Comparison of ENCODE assay signal across 10 cellular contexts in the genomic region with DNA sequence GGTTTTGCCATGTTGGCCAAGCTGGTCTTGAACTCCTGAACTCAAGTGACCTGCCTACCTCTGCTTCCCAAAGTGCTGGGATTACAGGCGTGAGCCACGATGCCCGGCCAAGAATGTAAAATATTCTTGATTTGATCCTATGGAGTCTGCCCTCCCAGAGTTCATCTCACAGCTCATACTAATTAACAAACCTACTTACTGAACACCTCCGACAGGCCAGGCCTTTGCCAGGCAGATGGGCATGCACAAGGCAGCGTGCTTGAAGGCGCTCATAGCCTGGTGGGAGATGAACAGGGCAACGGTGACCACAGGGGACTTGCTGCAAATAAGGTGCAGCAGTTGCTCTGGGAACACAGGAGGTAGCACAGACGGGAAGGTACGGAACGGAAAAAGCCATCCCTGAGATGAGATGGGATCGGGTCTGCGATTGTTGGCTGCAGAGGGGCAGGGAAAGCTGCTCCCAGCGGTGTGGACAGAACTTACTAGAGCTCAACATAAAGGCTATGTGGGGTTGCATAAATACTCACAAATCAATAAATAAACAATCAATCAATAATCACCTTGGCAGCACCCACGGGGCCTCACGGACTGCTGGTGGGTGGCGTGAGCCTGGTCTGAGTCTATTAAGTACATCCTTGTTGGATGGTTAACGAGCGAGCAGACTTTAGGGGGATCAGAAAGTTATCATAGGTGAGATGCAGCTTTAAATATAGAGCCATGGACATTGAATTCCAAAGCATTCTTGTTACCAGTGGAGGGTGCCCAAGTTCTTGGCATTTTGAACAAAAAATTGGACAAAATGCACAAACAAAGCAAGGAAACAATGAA. TPM values are rescaled to one million over a fixed set of nuclear protein-coding genes. Genes with fewer than 3 reads are reported as not detected.
DNase-seq lines count a peak whose midpoint lies in the region; FAIRE-seq and TF ChIP-seq lines count a peak whose summit lies in the region.
"Had no signal": no experiment of that assay in that cellular context is flagged by ENCODE, and none has a peak within 500 bp of the region (broad histone marks: within the 10 kb centered on the region; RNA-seq: fewer than 3 reads in every experiment).

No MANE protein-coding gene starts in this region.

- H2BK5ac ChIP-seq in H9 (ENCODE audit: insufficient read length, low read length): no peak overlapping the region

- H2BK20ac ChIP-seq in H9 (ENCODE audit: low read depth, low read length, poor library complexity, severe bottlenecking): no peak overlapping the region

- H3K14ac ChIP-seq in H9 (ENCODE audit: insufficient read depth, low read length): peak overlapping the region; percentile 53; the same call in 1 of the 2 replicates

- no peak overlapping the region for H3K18ac ChIP-seq in H9 (ENCODE audit: insufficient read length, low read depth, low read length)

- no peak overlapping the region for H4K8ac ChIP-seq in H9 (replicated peaks; ENCODE audit: insufficient read length, low read depth, low read length)

- H3K4me1 Mint-ChIP-seq in H9 (peaks cover 19 to 20% of the 10 kb centered on the region in 2 experiments), astrocyte (ENCODE audit: low read depth, unreplicated experiment) (no peaks in the 10 kb centered on the region)

- no peak overlapping the region for H2BK15ac ChIP-seq in H9 (ENCODE audit: low read depth, low read length)

- FAIRE-seq in astrocyte (lab: Jason Lieb, UNC) (no peak), keratinocyte (lab: Jason Lieb, UNC) (no peak)

- no peak overlapping the region for H3K23ac ChIP-seq in H9 (ENCODE audit: insufficient read length, low read depth, low read length)

- H3K27me3 ChIP-seq in H9 (ENCODE audit: insufficient read depth, low read length) (no peaks in the 10 kb centered on the region), astrocyte (ENCODE audit: insufficient read depth, low read length) (no peaks in the 10 kb centered on the region), keratinocyte (ENCODE audit: control insufficient read depth, extremely low read depth, insufficient read depth, low read length) (no peaks in the 10 kb centered on the region), stomach smooth muscle (ENCODE audit: control insufficient read depth in 1 of 2, insufficient read depth in 2 of 2, low read length in 2 of 2) (no peaks in the 10 kb centered on the region)

- H3K9ac ChIP-seq in H9 (ENCODE audit: extremely low read depth, insufficient read length, low read length) (no peak overlapping the region), astrocyte (ENCODE audit: low read length) (peak overlapping the region; percentile 75), keratinocyte (ENCODE audit: control insufficient read depth, extremely low read depth, insufficient read depth, low read length) (no peak overlapping the region), stomach smooth muscle (ENCODE audit: low read length in 2 of 2) (peak overlapping the region; percentile 55 to 65)

- H3K4me3 ChIP-seq in astrocyte (ENCODE audit: insufficient read depth, low read depth, low read length) (peak overlapping the region; percentile 73), keratinocyte (ENCODE audit: control insufficient read depth in 2 of 3, extremely low read depth in 1 of 3, insufficient read depth in 2 of 3, low read depth in 1 of 3, low read length in 3 of 3) (no peak overlapping the region), stomach smooth muscle (ENCODE audit: low read length in 2 of 2) (peak overlapping the region; percentile 74 to 81)

- no peak overlapping the region for H3K4me2 ChIP-seq in H9 (ENCODE audit: insufficient read depth, insufficient read length, low read length)
- H3K4me2 ChIP-seq in astrocyte (ENCODE audit: low read length): peak overlapping the region; percentile 86
- H3K4me2 ChIP-seq in keratinocyte (ENCODE audit: control insufficient read depth, extremely low read depth, insufficient read depth, low read depth, low read length): no peak overlapping the region

- H3K27ac ChIP-seq in H9 (ENCODE audit: insufficient read length, low read depth, low read length) (peak overlapping the region; percentile 12), astrocyte (ENCODE audit: low read depth, low read length) (peak overlapping the region; percentile 43), keratinocyte (ENCODE audit: control insufficient read depth, insufficient read depth, low read length) (no peak overlapping the region), stomach smooth muscle (ENCODE audit: low read length) (peak overlapping the region; percentile 0)

- no peaks in the 10 kb centered on the region for H3K36me3 ChIP-seq in astrocyte (ENCODE audit: insufficient read depth, low read length)
- no peaks in the 10 kb centered on the region for H3K36me3 ChIP-seq in keratinocyte (ENCODE audit: control insufficient read depth in 2 of 2, extremely low read depth in 1 of 2, insufficient read depth in 2 of 2, low read length in 2 of 2)
- no peaks in the 10 kb centered on the region for H3K36me3 ChIP-seq in stomach smooth muscle (ENCODE audit: control insufficient read depth in 2 of 2, insufficient read depth in 2 of 2, low read length in 2 of 2)

- H3K27ac Mint-ChIP-seq in H9: peak overlapping the region; percentile 90 to 96 (median 95)
- no peak overlapping the region for H3K27ac Mint-ChIP-seq in astrocyte (ENCODE audit: unreplicated experiment)
- H3K27ac Mint-ChIP-seq: activated naive CD8-positive, alpha-beta T cell treated with anti-CD3 and anti-CD28 coated beads for 36 hours had no signal

- dilution Hi-C loops in keratinocyte (cut with MboI; ENCODE audit: extremely low pct_ligation_motif_present, low sequenced_read_pairs): no loop called here

- H3K9me3 Mint-ChIP-seq in H9: no peaks in the 10 kb centered on the region
- H3K9me3 Mint-ChIP-seq in astrocyte (ENCODE audit: unreplicated experiment): no peaks in the 10 kb centered on the region
- H3K9me3 Mint-ChIP-seq: activated naive CD8-positive, alpha-beta T cell treated with anti-CD3 and anti-CD28 coated beads for 36 hours had no signal

- H3K27me3 Mint-ChIP-seq in H9 (ENCODE audit: low read depth) (no peaks in the 10 kb centered on the region), astrocyte (ENCODE audit: low read depth, unreplicated experiment) (peaks cover 6% of the 10 kb centered on the region)
- H3K27me3 Mint-ChIP-seq: activated naive CD8-positive, alpha-beta T cell treated with anti-CD3 and anti-CD28 coated beads for 36 hours had no signal

- H3K79me2 ChIP-seq in H9 (ENCODE audit: insufficient read depth, low read length) (no peaks in the 10 kb centered on the region), astrocyte (ENCODE audit: insufficient read depth, low read length) (no peaks in the 10 kb centered on the region), keratinocyte (ENCODE audit: control insufficient read depth, insufficient read depth, low read length) (no peaks in the 10 kb centered on the region)

- H2AK5ac ChIP-seq in H9 (ENCODE audit: insufficient read length, low read length): no peak overlapping the region

- H2AFZ ChIP-seq in H9 (ENCODE audit: low read length) (no peak overlapping the region), astrocyte (ENCODE audit: low read depth, low read length) (peak overlapping the region; percentile 88), keratinocyte (ENCODE audit: control insufficient read depth, low read length) (peak overlapping the region; percentile 1)

- H3K4me3 Mint-ChIP-seq in H9 (no peak overlapping the region), astrocyte (ENCODE audit: unreplicated experiment) (no peak overlapping the region)
- H3K4me3 Mint-ChIP-seq: activated naive CD8-positive, alpha-beta T cell treated with anti-CD3 and anti-CD28 coated beads for 36 hours had no signal

- no peaks in the 10 kb centered on the region for H3K79me1 ChIP-seq in H9 (ENCODE audit: insufficient read depth, low read depth, low read length, poor library complexity, severe bottlenecking)

- WGBS in H9 (ENCODE audit: extremely low coverage, insufficient read length, low lambda C conversion rate): no CpG with 5 or more reads among the region's 18 CpGs

- DNase-seq in H9 (no peak), astrocyte (ENCODE audit: low read depth) (no peak), keratinocyte (ENCODE audit: low read depth, low spot score) (no peak), COR-L47 (lab: John Stamatoyannopoulos, UW) (no peak), NCI-H2171 (lab: John Stamatoyannopoulos, UW) (no peak)
- no peak for DNase-seq in effector CD4-positive, alpha-beta T cell
- no peak for DNase-seq in stimulated activated CD4-positive, alpha-beta T cell treated with anti-CD3 and anti-CD28 coated beads, Interleukin-2, amount 100 ng/mL, for 24 hours
- DNase-seq: activated naive CD8-positive, alpha-beta T cell treated with anti-CD3 and anti-CD28 coated beads for 36 hours had no signal

- no peak overlapping the region for H3K4ac ChIP-seq in H9 (ENCODE audit: low read depth, low read length)

- no peak overlapping the region for H4K91ac ChIP-seq in H9 (ENCODE audit: insufficient read length, low read depth, low read length)

- H2BK12ac ChIP-seq in H9 (ENCODE audit: insufficient read length, low read depth, low read length): no peak overlapping the region

- H4K5ac ChIP-seq in H9 (ENCODE audit: insufficient read length, low read depth, low read length): no peak overlapping the region

- no peaks in the 10 kb centered on the region for H3K9me1 ChIP-seq in keratinocyte (ENCODE audit: control insufficient read depth, extremely low read depth, insufficient read depth, low read length)

- no peak overlapping the region for H3T11ph ChIP-seq in H9 (ENCODE audit: low read length)

- H4K20me1 ChIP-seq in H9 (ENCODE audit: control insufficient read depth, insufficient read depth, insufficient read length) (no peaks in the 10 kb centered on the region), astrocyte (ENCODE audit: insufficient read depth, low read length) (no peaks in the 10 kb centered on the region), keratinocyte (ENCODE audit: control insufficient read depth, extremely low read depth, insufficient read depth, low read length) (no peaks in the 10 kb centered on the region)

- peaks cover 0 to 3% (median 2%) of the 10 kb centered on the region in 3 experiments; a peak in 2 of 7 replicates for H3K36me3 Mint-ChIP-seq in H9 (ENCODE audit: insufficient read depth in 1 of 3, low read depth in 3 of 3)
- H3K36me3 Mint-ChIP-seq in astrocyte (ENCODE audit: low read depth, unreplicated experiment): no peaks in the 10 kb centered on the region
- H3K36me3 Mint-ChIP-seq: activated naive CD8-positive, alpha-beta T cell treated with anti-CD3 and anti-CD28 coated beads for 36 hours had no signal

- no peak for TF ChIP-seq CTCF in H9 (conservative IDR thresholded peaks at IDR 0.05)
- no peak for TF ChIP-seq CTCF in astrocyte (IDR thresholded peaks at IDR 0.05; ENCODE audit: insufficient read depth, low read depth, low read length)
- TF ChIP-seq CTCF in keratinocyte (optimal IDR thresholded peaks at IDR 0.05 in 1 of 3, IDR thresholded peaks at IDR 0.05 in 1 of 3, conservative IDR thresholded peaks at IDR 0.05 in 1 of 3; ENCODE audit: extremely low read depth in 1 of 3, insufficient read depth in 2 of 3, low read length in 3 of 3): no peak

- no peak overlapping the region for H3K56ac ChIP-seq in H9 (ENCODE audit: insufficient read length, low read depth, low read length)

- no peaks in the 10 kb centered on the region for H3K23me2 ChIP-seq in H9 (ENCODE audit: insufficient read length, low read depth, low read length, poor library complexity, severe bottlenecking)

- peak overlapping the region; percentile 61 for H2BK120ac ChIP-seq in H9 (ENCODE audit: low read depth, low read length, poor library complexity, severe bottlenecking)

- H3K4me1 ChIP-seq in H9 (ENCODE audit: insufficient read depth, low read length) (no peaks in the 10 kb centered on the region), astrocyte (ENCODE audit: insufficient read depth, low read length) (peaks cover 8% of the 10 kb centered on the region), keratinocyte (ENCODE audit: control insufficient read depth, extremely low read depth, insufficient read depth, low read length) (peaks cover 2% of the 10 kb centered on the region), stomach smooth muscle (ENCODE audit: control insufficient read depth, insufficient read depth, low read length) (peaks cover 16% of the 10 kb centered on the region)

- H3K9me3 ChIP-seq in H9 (ENCODE audit: control insufficient read depth, low read depth, low read length): no peaks in the 10 kb centered on the region
- H3K9me3 ChIP-seq in astrocyte (ENCODE audit: insufficient read depth, low read depth, low read length): no peaks in the 10 kb centered on the region
- no peaks in the 10 kb centered on the region for H3K9me3 ChIP-seq in keratinocyte (ENCODE audit: control insufficient read depth, low read depth, low read length)
- no peaks in the 10 kb centered on the region for H3K9me3 ChIP-seq in stomach smooth muscle (ENCODE audit: control insufficient read depth in 2 of 2, low read length in 2 of 2)

RNA-seq across cellular contexts. Expression of gene ACBD7, which starts 4.7 kb away (rescaled TPM):
- total RNA-seq in H9 (2021): 22.0 and 25.0 TPM in 2 replicates
- 0.36 and 0.79 TPM in 2 replicates for total RNA-seq in astrocyte
- 0.08 to 0.20 TPM in 2 of 3 replicates, not detected in the other for polyA plus RNA-seq in keratinocyte
- not detected for polyA plus RNA-seq in keratinocyte (2011; ENCODE audit: low read depth)
- polyA plus RNA-seq in keratinocyte (2011; cell fraction: cytosol; rRNA removed): 0.05 and 0.09 TPM in 2 replicates
- polyA plus RNA-seq in keratinocyte (2011; cell fraction: nucleus; rRNA removed): not detected in 2 replicates
- polyA plus RNA-seq in keratinocyte (2012; ENCODE audit: low replicate concordance): 0.10 TPM in 1 of 2 replicates, not detected in the other
- 0.26 TPM in 1 of 3 replicates, not detected in the others for polyA minus RNA-seq in keratinocyte
- polyA minus RNA-seq in keratinocyte (2011; cell fraction: cytosol; rRNA and poly(A)+ RNA removed): not detected
- polyA minus RNA-seq in keratinocyte (2011; cell fraction: nucleus; rRNA and poly(A)+ RNA removed): not detected in 2 replicates

RNA-seq across cellular contexts. Expression of gene RPP38, which starts 13.3 kb away (rescaled TPM):
- total RNA-seq in H9 (2021) (25.9 and 26.6 TPM in 2 replicates), astrocyte (17.6 and 17.9 TPM in 2 replicates)
- polyA plus RNA-seq in keratinocyte: 27.6 to 46.0 TPM (median 32.4 TPM) in 3 replicates
- 56.8 TPM for polyA plus RNA-seq in keratinocyte (2011; ENCODE audit: low read depth)
- polyA plus RNA-seq in keratinocyte (2011; cell fraction: cytosol; rRNA removed): 39.0 and 54.1 TPM in 2 replicates
- polyA plus RNA-seq in keratinocyte (2011; cell fraction: nucleus; rRNA removed): 32.5 and 36.8 TPM in 2 replicates
- polyA plus RNA-seq in keratinocyte (2012; ENCODE audit: low replicate concordance): 24.5 and 26.3 TPM in 2 replicates
- polyA minus RNA-seq in keratinocyte: 10.6 to 14.9 TPM (median 14.4 TPM) in 3 replicates
- 15.2 TPM for polyA minus RNA-seq in keratinocyte (2011; cell fraction: cytosol; rRNA and poly(A)+ RNA removed)
- 4.0 and 8.5 TPM in 2 replicates for polyA minus RNA-seq in keratinocyte (2011; cell fraction: nucleus; rRNA and poly(A)+ RNA removed)

RNA-seq across cellular contexts. Expression of gene OLAH, which starts 40.1 kb away (rescaled TPM):
- 0.31 and 0.48 TPM in 2 replicates for total RNA-seq in H9 (2021)
- not detected in 2 replicates for total RNA-seq in astrocyte
- 0.31 to 0.54 TPM (median 0.40 TPM) in 3 replicates for polyA plus RNA-seq in keratinocyte
- not detected for polyA plus RNA-seq in keratinocyte (2011; ENCODE audit: low read depth)
- polyA plus RNA-seq in keratinocyte (2011; cell fraction: cytosol; rRNA removed): 0.21 and 0.22 TPM in 2 replicates
- polyA plus RNA-seq in keratinocyte (2011; cell fraction: nucleus; rRNA removed): 0.24 and 0.57 TPM in 2 replicates
- 0.28 and 0.55 TPM in 2 replicates for polyA plus RNA-seq in keratinocyte (2012; ENCODE audit: low replicate concordance)
- 0.16 to 0.33 TPM in 2 of 3 replicates, not detected in the other for polyA minus RNA-seq in keratinocyte
- not detected for polyA minus RNA-seq in keratinocyte (2011; cell fraction: cytosol; rRNA and poly(A)+ RNA removed)
- polyA minus RNA-seq in keratinocyte (2011; cell fraction: nucleus; rRNA and poly(A)+ RNA removed): not detected in 2 replicates
- total RNA-seq: T-helper 2 cell treated with Interferon-gamma antibody and Interleukin-4, amounts not matched to agents 100 ng/mL and 5 ng/mL, for 36 hours had no signal

Comparison
In these comparisons a context has a peak if more than half of its experiments do, and no peak if none do; other contexts are left out.
1. H3K9ac ChIP-seq: peak in astrocyte (single experiment) and stomach smooth muscle (2 of 2); none in H9 (single experiment) and keratinocyte (single experiment).
2. H3K4me3 ChIP-seq: peak in astrocyte (single experiment) and stomach smooth muscle (2 of 2); none in keratinocyte (0 of 3).
3. RNA of gene ACBD7, which starts 4.7 kb away (total RNA-seq): 22.0 to 25.0 TPM in H9; 0.36 to 0.79 TPM in astrocyte; every median in the first group is over 10 times any median in the second.